In the genomic region with DNA sequence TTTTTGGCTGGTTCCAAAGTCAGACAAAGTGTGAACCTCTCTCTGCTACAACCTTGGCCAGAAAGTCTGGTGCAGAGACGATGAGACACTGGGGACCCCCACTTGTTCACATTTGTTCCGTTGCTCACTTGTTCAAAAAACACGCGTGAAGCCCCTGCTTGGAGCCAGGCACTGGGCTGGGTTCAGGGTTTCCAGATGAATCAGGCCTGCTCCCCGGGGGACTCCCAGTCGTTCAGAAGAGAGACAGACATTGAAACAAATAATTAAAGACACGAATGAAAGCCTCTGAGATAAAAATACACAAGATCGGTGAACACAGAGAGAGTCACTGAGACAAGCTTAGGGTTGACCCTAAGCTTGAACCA, we compare ENCODE assay signal across 9 cellular contexts.
A peak's percentile ranks its signal among the peaks of the same experiment; 100 is the strongest.
DNase-seq lines count a peak whose midpoint lies in the region; ATAC-seq and TF ChIP-seq lines count a peak whose summit lies in the region.
"Had no signal": no experiment of that assay in that cellular context is flagged by ENCODE, and none has a peak within 500 bp of the region (broad histone marks: within the 10 kb centered on the region; RNA-seq: fewer than 3 reads in every experiment).

No MANE protein-coding gene starts in this region.

- no peak for TF ChIP-seq CTCF in GM12865 (IDR thresholded peaks at IDR 0.05; ENCODE audit: insufficient read depth, low read depth, low read length, missing control alignments)
- no peak for TF ChIP-seq CTCF in WTC11 (IDR thresholded peaks at IDR 0.05)
- no peak for TF ChIP-seq CTCF in upper lobe of right lung (IDR thresholded peaks at IDR 0.05)

- ATAC-seq in HG02642 (IDR thresholded peaks at IDR 0.05; ENCODE audit: poor library complexity, unreplicated experiment) = peak; percentile 18
- ATAC-seq in activated CD4-positive, alpha-beta T cell treated with anti-CD3 and anti-CD28 coated beads for 36 hours = peak; percentile 43
- ATAC-seq in GM21360 (IDR thresholded peaks at IDR 0.05; ENCODE audit: unreplicated experiment) = no peak
- no peak for ATAC-seq in WTC11
- ATAC-seq in upper lobe of right lung = no peak

- no peak overlapping the region for H3K27ac ChIP-seq in upper lobe of right lung

- intact Hi-C loops in activated CD4-positive, alpha-beta T cell treated with anti-CD3 and anti-CD28 coated beads for 36 hours (cut with DNase I, micrococcal nuclease) = loop anchor here (1.0 to 10.0 kb wide), 9 partner anchors 9 to 617 kb away; a partner anchor contains a TSS
- intact Hi-C loops in upper lobe of right lung (cut with DNase I) = no loop called here

- H3K9me3 ChIP-seq in upper lobe of right lung = no peaks in the 10 kb centered on the region

- CTCF ChIA-PET in activated CD4-positive, alpha-beta T cell treated with anti-CD3 and anti-CD28 coated beads for 36 hours (lab: Charles Lee) = interaction anchor here (0.7 to 8.2 kb wide), 4 partner anchors 9 to 103 kb away, joined by 3 to 109 read pairs (median 50); a partner anchor contains a TSS
- CTCF ChIA-PET in WTC11 (lab: Charles Lee) = no interaction called here

- peaks cover 75% of the 10 kb centered on the region for H3K4me1 Mint-ChIP-seq in activated CD4-positive, alpha-beta T cell treated with anti-CD3 and anti-CD28 coated beads for 36 hours
- peaks cover 3 to 39% of the 10 kb centered on the region in 2 donors for H3K4me1 Mint-ChIP-seq in immature natural killer cell
- peaks cover 12% of the 10 kb centered on the region for H3K4me1 Mint-ChIP-seq in WTC11

- peaks cover 4% of the 10 kb centered on the region for H3K36me3 Mint-ChIP-seq in activated CD4-positive, alpha-beta T cell treated with anti-CD3 and anti-CD28 coated beads for 36 hours (ENCODE audit: low read depth)
- H3K36me3 Mint-ChIP-seq in immature natural killer cell = no peaks in the 10 kb centered on the region
- H3K36me3 Mint-ChIP-seq in WTC11 = 0 out of 2 replicates have a peak, but pooled peaks cover 4% of the 10 kb centered on the region

- DNase-seq in GM12865 (ENCODE audit: low read depth) (peak; percentile 87), immature natural killer cell (no peak), WTC11 (ENCODE audit: low spot score) (no peak), medulla oblongata (ENCODE audit: extremely low spot score) (no peak), upper lobe of right lung (no peak)
- DNase-seq in activated CD4-positive, alpha-beta T cell treated with anti-CD3 and anti-CD28 coated beads for 36 hours = peak; percentile 84

- peak overlapping the region; percentile 78 for H3K4me3 ChIP-seq in GM12865 (ENCODE audit: low read depth, low read length)
- H3K4me3 ChIP-seq in upper lobe of right lung = no peak overlapping the region

- H3K27me3 ChIP-seq in upper lobe of right lung = peaks cover 7% of the 10 kb centered on the region

- no peaks in the 10 kb centered on the region for H3K9me3 Mint-ChIP-seq in activated CD4-positive, alpha-beta T cell treated with anti-CD3 and anti-CD28 coated beads for 36 hours (ENCODE audit: low read depth)
- H3K9me3 Mint-ChIP-seq in immature natural killer cell = no peaks in the 10 kb centered on the region
- peaks cover 13% of the 10 kb centered on the region for H3K9me3 Mint-ChIP-seq in WTC11
- H3K9me3 Mint-ChIP-seq: stimulated activated naive CD8-positive, alpha-beta T cell treated with anti-CD3 and anti-CD28 coated beads, Interleukin-15, Interleukin-2, amounts not matched to agents 100 ng/mL and 50 ng/mL, for 24 hours had no signal

- no peak overlapping the region for H3K27ac Mint-ChIP-seq in activated CD4-positive, alpha-beta T cell treated with anti-CD3 and anti-CD28 coated beads for 36 hours
- H3K27ac Mint-ChIP-seq in immature natural killer cell (peak overlapping the region in 1 of 6 donors; percentile 93), WTC11 (no peak overlapping the region)
- H3K27ac Mint-ChIP-seq: stimulated activated naive CD8-positive, alpha-beta T cell treated with anti-CD3 and anti-CD28 coated beads, Interleukin-15, Interleukin-2, amounts not matched to agents 100 ng/mL and 50 ng/mL, for 24 hours had no signal

- no peak overlapping the region for H3K4me3 Mint-ChIP-seq in activated CD4-positive, alpha-beta T cell treated with anti-CD3 and anti-CD28 coated beads for 36 hours
- H3K4me3 Mint-ChIP-seq in immature natural killer cell (peak overlapping the region; percentile 62 to 89 (median 77)), WTC11 (no peak overlapping the region)
- H3K4me3 Mint-ChIP-seq: stimulated activated naive CD8-positive, alpha-beta T cell treated with anti-CD3 and anti-CD28 coated beads, Interleukin-15, Interleukin-2, amounts not matched to agents 100 ng/mL and 50 ng/mL, for 24 hours had no signal

- no peaks in the 10 kb centered on the region for H3K36me3 ChIP-seq in upper lobe of right lung

- POLR2A ChIA-PET in activated CD4-positive, alpha-beta T cell treated with anti-CD3 and anti-CD28 coated beads for 36 hours (lab: Charles Lee) = interaction anchor here (0.6 to 1.0 kb wide), 5 partner anchors 14 to 103 kb away, joined by 3 to 5 read pairs (median 3); a partner anchor contains a TSS
- POLR2A ChIA-PET in WTC11 (lab: Charles Lee) = no interaction called here

- no peaks in the 10 kb centered on the region for H3K27me3 Mint-ChIP-seq in activated CD4-positive, alpha-beta T cell treated with anti-CD3 and anti-CD28 coated beads for 36 hours
- peaks cover 16 to 19% (median 18%) of the 10 kb centered on the region in 3 donors for H3K27me3 Mint-ChIP-seq in immature natural killer cell (ENCODE audit: low read depth in 3 of 3)
- no peaks in the 10 kb centered on the region for H3K27me3 Mint-ChIP-seq in WTC11 (ENCODE audit: low read depth)
- H3K27me3 Mint-ChIP-seq: stimulated activated naive CD8-positive, alpha-beta T cell treated with anti-CD3 and anti-CD28 coated beads, Interleukin-15, Interleukin-2, amounts not matched to agents 100 ng/mL and 50 ng/mL, for 24 hours had no signal

- H3K4me1 ChIP-seq in upper lobe of right lung = peaks cover 30% of the 10 kb centered on the region

TF ChIP-seq in WTC11, 78 proteins besides CTCF, POLR2A, EP300 and RAD21:
- TF ChIP-seq HMGA2 (CRISPR knock-in tag; IDR thresholded peaks at IDR 0.05) (no peak), GABPB1 (CRISPR knock-in tag; IDR thresholded peaks at IDR 0.05) (no peak), NFE2L1 (CRISPR knock-in tag; IDR thresholded peaks at IDR 0.05) (no peak), ELF4 (CRISPR knock-in tag; IDR thresholded peaks at IDR 0.05; ENCODE audit: low read depth) (no peak), SP1 (CRISPR knock-in tag; conservative IDR thresholded peaks at IDR 0.05) (no peak), MYBL2 (CRISPR knock-in tag; IDR thresholded peaks at IDR 0.05) (no peak), SMAD3 (CRISPR knock-in tag; IDR thresholded peaks at IDR 0.05; ENCODE audit: borderline replicate concordance) (no peak), ATF1 (CRISPR knock-in tag; IDR thresholded peaks at IDR 0.05) (no peak), SMAD4 (CRISPR knock-in tag; IDR thresholded peaks at IDR 0.05) (no peak)
- TF ChIP-seq, protein P1, sequence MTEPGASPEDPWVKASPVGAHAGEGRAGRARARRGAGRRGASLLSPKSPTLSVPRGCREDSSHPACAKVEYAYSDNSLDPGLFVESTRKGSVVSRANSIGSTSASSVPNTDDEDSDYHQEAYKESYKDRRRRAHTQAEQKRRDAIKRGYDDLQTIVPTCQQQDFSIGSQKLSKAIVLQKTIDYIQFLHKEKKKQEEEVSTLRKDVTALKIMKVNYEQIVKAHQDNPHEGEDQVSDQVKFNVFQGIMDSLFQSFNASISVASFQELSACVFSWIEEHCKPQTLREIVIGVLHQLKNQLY (CRISPR knock-in tag; IDR thresholded peaks at IDR 0.05) = no peak
- TF ChIP-seq, protein P2, sequence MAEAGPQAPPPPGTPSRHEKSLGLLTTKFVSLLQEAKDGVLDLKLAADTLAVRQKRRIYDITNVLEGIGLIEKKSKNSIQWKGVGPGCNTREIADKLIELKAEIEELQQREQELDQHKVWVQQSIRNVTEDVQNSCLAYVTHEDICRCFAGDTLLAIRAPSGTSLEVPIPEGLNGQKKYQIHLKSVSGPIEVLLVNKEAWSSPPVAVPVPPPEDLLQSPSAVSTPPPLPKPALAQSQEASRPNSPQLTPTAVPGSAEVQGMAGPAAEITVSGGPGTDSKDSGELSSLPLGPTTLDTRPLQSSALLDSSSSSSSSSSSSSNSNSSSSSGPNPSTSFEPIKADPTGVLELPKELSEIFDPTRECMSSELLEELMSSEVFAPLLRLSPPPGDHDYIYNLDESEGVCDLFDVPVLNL (CRISPR knock-in tag; IDR thresholded peaks at IDR 0.05; ENCODE audit: borderline replicate concordance, low read depth) = no peak

Comparison
In these comparisons a context has a peak if more than half of its experiments do, and no peak if none do; other contexts are left out.
1. DNase-seq: peak in GM12865 (single experiment) and activated CD4-positive, alpha-beta T cell treated with anti-CD3 and anti-CD28 coated beads for 36 hours (single experiment); none in immature natural killer cell (0 of 3), WTC11 (single experiment), medulla oblongata (single experiment) and upper lobe of right lung (single experiment).
2. ATAC-seq: peak in HG02642 (single experiment) and activated CD4-positive, alpha-beta T cell treated with anti-CD3 and anti-CD28 coated beads for 36 hours (single experiment); none in GM21360 (single experiment), WTC11 (single experiment) and upper lobe of right lung (single experiment).
3. H3K4me3 Mint-ChIP-seq: peak in immature natural killer cell (5 of 5); none in activated CD4-positive, alpha-beta T cell treated with anti-CD3 and anti-CD28 coated beads for 36 hours (single experiment) and WTC11 (single experiment).